14 cellular contexts compared by ENCODE assay signal in genomic region chr14:24861083-24861630, GRCh38.
DNase-seq lines count a peak whose midpoint lies in the region; ATAC-seq, FAIRE-seq and TF ChIP-seq lines count a peak whose summit lies in the region.
"Had no signal": no experiment of that assay in that cellular context is flagged by ENCODE, and none has a peak within 500 bp of the region (broad histone marks: within the 10 kb centered on the region; RNA-seq: fewer than 3 reads in every experiment).

No MANE protein-coding gene starts in this region.

- intact Hi-C loops in GM12878 (cut with micrococcal nuclease; ENCODE audit: unreplicated experiment): no loop called here
- intact Hi-C loops in left colon (cut with DNase I, micrococcal nuclease): no loop called here
- intact Hi-C loops in stomach (cut with DNase I; ENCODE audit: low total_unique reads): no loop called here

- H2AFZ ChIP-seq in GM12878 (ENCODE audit: control insufficient read depth, low read depth, low read length): no peak overlapping the region

- 33% methylated on average over 4 of the region's 4 CpGs for WGBS in GM12878 (ENCODE audit: insufficient coverage, insufficient replicate concordance, low lambda C conversion rate, missing lambda C conversion rate)
- WGBS in stomach, 5 donors: 25 to 51% (median 37%) methylated on average over 4 of the region's 4 CpGs

- H3K4me3 ChIP-seq in GM12878: no peak overlapping the region
- no peak overlapping the region for H3K4me3 ChIP-seq in stomach
- H3K4me3 ChIP-seq: ascending aorta had no signal

- no peak overlapping the region for H3K4me2 ChIP-seq in GM12878 (ENCODE audit: control insufficient read depth, insufficient read depth)

- TF ChIP-seq CTCF in GM12878 (IDR thresholded peaks at IDR 0.05 in 2 of 3, conservative IDR thresholded peaks at IDR 0.05 in 1 of 3; ENCODE audit: control insufficient read depth in 2 of 3, extremely low read depth in 1 of 3, insufficient read depth in 1 of 3, low read depth in 3 of 3, low read length in 3 of 3) (no peak), stomach (IDR thresholded peaks at IDR 0.05) (no peak)

- FAIRE-seq in GM12878 (lab: Jason Lieb, UNC): no peak

- H3K9me3 ChIP-seq in GM12878 (replicated peaks; ENCODE audit: control insufficient read depth, insufficient read depth, low read length) (no peaks in the 10 kb centered on the region), stomach (no peaks in the 10 kb centered on the region)
- H3K9me3 ChIP-seq: ascending aorta had no signal

- TF ChIP-seq POLR2A in GM12878 (IDR thresholded peaks at IDR 0.05; ENCODE audit: low read depth, low read length) (no peak), stomach (IDR thresholded peaks at IDR 0.05) (no peak)

- no peaks in the 10 kb centered on the region for H3K4me1 ChIP-seq in GM12878 (ENCODE audit: control insufficient read depth, insufficient read depth, low read length)
- H3K4me1 ChIP-seq in stomach: peaks cover 0 to 17% (median 2%) of the 10 kb centered on the region in 4 donors
- H3K4me1 ChIP-seq: ascending aorta had no signal

- SMC1A ChIA-PET in GM12878 (lab: Charles Lee; ENCODE audit: uncharacterized antibody, unreplicated experiment): interaction anchor here (0.6 to 3.4 kb wide), 28 partner anchors 8 to 274 kb away, joined by 3 to 24 read pairs (median 4); no protein-coding TSS in a partner anchor

- no TSS peak for BruUV-seq in GM12878 (replicated peaks; lab: Mats Ljungman, UMichigan)

- H3K79me2 ChIP-seq in GM12878 (ENCODE audit: control insufficient read depth, insufficient read depth, low read length): no peaks in the 10 kb centered on the region

- no peak overlapping the region for H3K27ac ChIP-seq in GM12878 (ENCODE audit: control insufficient read depth, insufficient read depth)
- H3K27ac ChIP-seq in stomach: peak overlapping the region; percentile 20 to 69 (median 59)
- H3K27ac ChIP-seq: 22Rv1, ascending aorta had no signal

- in situ Hi-C loops in GM12878 (cut with MboI): no loop called here

- no peaks in the 10 kb centered on the region for H3K36me3 ChIP-seq in GM12878 (ENCODE audit: control insufficient read depth in 2 of 2, insufficient read depth in 2 of 2, low read length in 1 of 2)
- H3K36me3 ChIP-seq in stomach: no peaks in the 10 kb centered on the region
- H3K36me3 ChIP-seq: ascending aorta had no signal

- CTCF ChIA-PET in GM12878 (lab: Yijun Ruan, JAX): interaction anchor here (0.7 to 1.3 kb wide), 7 partner anchors 9 to 50 kb away, joined by 3 to 5 read pairs (median 3); no protein-coding TSS in a partner anchor

- RAD21 ChIA-PET in GM12878 (lab: Charles Lee; ENCODE audit: unreplicated experiment): interaction anchor here (0.6 to 2.6 kb wide), 9 partner anchors 16 to 148 kb away, joined by 3 to 10 read pairs (median 3); no protein-coding TSS in a partner anchor

- no peak for TF ChIP-seq RAD21 in GM12878 (IDR thresholded peaks at IDR 0.05; ENCODE audit: insufficient read depth, low read depth, low read length)

- POLR2A ChIA-PET in GM12878 (lab: Charles Lee): interaction anchor here (0.6 to 1.3 kb wide), 4 partner anchors 8 to 586 kb away, joined by 3 to 4 read pairs (median 3); no protein-coding TSS in a partner anchor

- no peaks in the 10 kb centered on the region for H4K20me1 ChIP-seq in GM12878 (ENCODE audit: control insufficient read depth, insufficient read depth)

- H3K27me3 ChIP-seq in GM12878 (replicated peaks in 1 of 2; ENCODE audit: control insufficient read depth in 2 of 2, insufficient read depth in 2 of 2, low read length in 1 of 2) (no peaks in the 10 kb centered on the region), stomach (no peaks in the 10 kb centered on the region)
- H3K27me3 ChIP-seq: ascending aorta had no signal

- ATAC-seq in GM12878 (peak; percentile 77), left colon (peak; percentile 44)

- no peak overlapping the region for H3K9ac ChIP-seq in GM12878 (ENCODE audit: control insufficient read depth, insufficient read depth, low read length)

- no peak for TF ChIP-seq EP300 in GM12878 (IDR thresholded peaks at IDR 0.05; ENCODE audit: borderline replicate concordance in 1 of 2, control insufficient read depth in 1 of 2, low read depth in 2 of 2, low read length in 2 of 2)
- TF ChIP-seq EP300 in stomach (IDR thresholded peaks at IDR 0.05): no peak

- peak; percentile 56 for DNase-seq in NCI-H2107 treated with DMSO at 0.1 percent for 48 hours (lab: John Stamatoyannopoulos, UW; ENCODE audit: unreplicated experiment)
- DNase-seq in NCI-H2107 (lab: John Stamatoyannopoulos, UW): no peak
- DNase-seq in GM12878 (ENCODE audit: low read depth, low spot score): no peak
- no peak for DNase-seq in left colon
- no peak for DNase-seq in stomach
- DNase-seq in NCI-H2029 (lab: John Stamatoyannopoulos, UW): no peak
- no peak for DNase-seq in GOT3 (lab: John Stamatoyannopoulos, UW)
- DNase-seq in NCI-H2081 (lab: John Stamatoyannopoulos, UW): no peak
- DNase-seq: activated CD8-positive, alpha-beta memory T cell treated with anti-CD3 and anti-CD28 coated beads, Interleukin-2, amount 50 U/mL, for 48 hours; DMS153; erythroblast; NCI-H1694 treated with DMSO at 0.1 percent for 48 hours had no signal

TF ChIP-seq in GM12878, 131 proteins besides CTCF, POLR2A, EP300 and RAD21 (continues in another document):
- TF ChIP-seq ATF3 (IDR thresholded peaks at IDR 0.05; ENCODE audit: borderline replicate concordance, extremely low read depth, low read depth, low read length) (no peak), CREM (IDR thresholded peaks at IDR 0.05; ENCODE audit: low read depth) (no peak), WRNIP1 (IDR thresholded peaks at IDR 0.05; ENCODE audit: borderline replicate concordance, low read depth, low read length) (no peak), BMI1 (IDR thresholded peaks at IDR 0.05; ENCODE audit: borderline replicate concordance) (no peak), MYB (IDR thresholded peaks at IDR 0.05; ENCODE audit: borderline replicate concordance, low read depth, low read length) (no peak), NFYA (IDR thresholded peaks at IDR 0.05; ENCODE audit: borderline replicate concordance, low read depth, low read length) (no peak), CUX1 (IDR thresholded peaks at IDR 0.05; ENCODE audit: insufficient replicate concordance, low read depth, low read length) (no peak), E4F1 (IDR thresholded peaks at IDR 0.05; ENCODE audit: borderline replicate concordance, partially characterized antibody) (no peak), POLR2AphosphoS5 (IDR thresholded peaks at IDR 0.05; ENCODE audit: low read length) (no peak), CREB1 (IDR thresholded peaks at IDR 0.05; ENCODE audit: low read depth) (no peak), BACH1 (IDR thresholded peaks at IDR 0.05; ENCODE audit: borderline replicate concordance) (no peak)
